ENCODE assay signal across 20 cellular contexts in the genomic region with DNA sequence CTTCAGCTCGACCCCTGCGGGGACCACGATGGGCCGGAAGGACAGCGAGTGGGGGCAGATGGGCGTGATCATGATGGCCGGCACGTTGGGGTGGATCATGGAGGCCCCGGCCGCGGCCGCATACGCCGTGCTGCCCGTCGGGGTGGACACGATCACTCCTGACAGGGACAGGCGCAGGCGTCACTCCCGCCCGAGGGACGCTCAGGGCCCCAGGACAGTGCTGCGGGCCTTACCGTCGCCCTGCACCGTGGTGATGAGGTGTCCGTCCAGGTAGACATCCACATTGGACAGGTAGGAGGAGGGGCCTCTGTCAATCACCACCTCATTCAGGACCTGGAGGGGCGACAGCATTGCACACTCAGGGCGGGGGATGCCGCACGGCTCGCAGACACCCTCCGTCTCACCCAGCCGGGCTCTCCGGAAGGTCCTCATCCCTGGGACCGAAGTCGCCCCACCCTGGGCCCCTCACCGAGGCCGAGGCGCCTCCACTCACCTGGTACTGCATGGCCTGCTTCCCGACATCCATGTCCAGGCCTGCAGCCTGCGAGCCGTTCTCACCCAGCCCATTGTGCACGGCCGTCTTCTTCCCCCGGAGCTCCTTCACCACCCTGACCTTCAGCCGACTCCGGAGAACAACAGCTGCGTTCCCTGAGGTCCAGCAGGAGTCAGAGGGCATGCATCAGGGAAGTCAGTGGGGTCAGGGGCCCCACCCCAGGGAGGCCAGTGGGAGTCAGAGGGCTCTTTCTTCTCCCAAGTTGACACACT.
"Had no signal": no experiment of that assay in that cellular context is flagged by ENCODE, and none has a peak within 500 bp of the region (broad histone marks: within the 10 kb centered on the region; RNA-seq: fewer than 3 reads in every experiment).

No MANE protein-coding gene starts in this region.

- H3K27ac Mint-ChIP-seq: activated CD4-positive, alpha-beta T cell treated with anti-CD3 and anti-CD28 coated beads, Interleukin-2, amount 10 ng/mL, durations not matched to agents 7 days and 5 days; activated CD8-positive, alpha-beta T cell treated with anti-CD3 and anti-CD28 coated beads, Interleukin-2, amount 10 ng/mL, durations not matched to agents 7 days and 5 days; activated naive CD8-positive, alpha-beta T cell treated with anti-CD3 and anti-CD28 coated beads for 36 hours; mesothelial cell of epicardium; stimulated activated effector memory CD8-positive, alpha-beta T cell treated with anti-CD3 and anti-CD28 coated beads, Interleukin-12 subunit alpha, Interleukin-12 subunit beta, amount 100 ng/mL, for 72 hours; T-cell; T-helper 2 cell treated with Interferon-gamma antibody and Interleukin-4, amounts not matched to agents 5 μg/mL and 100 μg/mL, for 36 hours had no signal

- DNase-seq: activated CD4-positive, alpha-beta T cell treated with anti-CD3 and anti-CD28 coated beads, Interleukin-2, amount 10 ng/mL, durations not matched to agents 7 days and 5 days; activated CD4-positive, CD25-positive, alpha-beta regulatory T cell treated with anti-CD3 and anti-CD28 coated beads, Interleukin-2, amount 50 U/mL, for 72 hours; activated CD8-positive, alpha-beta T cell treated with anti-CD3 and anti-CD28 coated beads, Interleukin-2, amount 10 ng/mL, durations not matched to agents 7 days and 5 days; activated naive CD8-positive, alpha-beta T cell treated with anti-CD3 and anti-CD28 coated beads for 36 hours; effector memory CD4-positive, alpha-beta T cell; naive thymus-derived CD8-positive, alpha-beta T cell; right cardiac atrium; stimulated activated CD4-positive, alpha-beta T cell treated with anti-CD3 and anti-CD28 coated beads, Interleukin-2, amount 100 ng/mL, for 24 hours; stimulated activated naive CD8-positive, alpha-beta T cell treated with anti-CD3 and anti-CD28 coated beads, Interleukin-15, amount 100 ng/mL, for 72 hours; T-cell; tibial artery; WERI-Rb-1 had no signal

- H3K27me3 Mint-ChIP-seq: activated CD4-positive, alpha-beta T cell treated with anti-CD3 and anti-CD28 coated beads, Interleukin-2, amount 10 ng/mL, durations not matched to agents 7 days and 5 days; activated naive CD8-positive, alpha-beta T cell treated with anti-CD3 and anti-CD28 coated beads for 36 hours; central memory CD8-positive, alpha-beta T cell; naive thymus-derived CD8-positive, alpha-beta T cell; stimulated activated naive CD8-positive, alpha-beta T cell treated with anti-CD3 and anti-CD28 coated beads, Interleukin-15, amount 100 ng/mL, for 72 hours; T-cell had no signal

- H3K9me3 Mint-ChIP-seq: activated CD4-positive, alpha-beta T cell treated with anti-CD3 and anti-CD28 coated beads, Interleukin-2, amount 10 ng/mL, durations not matched to agents 7 days and 5 days; activated naive CD8-positive, alpha-beta T cell treated with anti-CD3 and anti-CD28 coated beads for 36 hours; central memory CD8-positive, alpha-beta T cell; mesothelial cell of epicardium; naive thymus-derived CD8-positive, alpha-beta T cell; stimulated activated effector memory CD8-positive, alpha-beta T cell treated with anti-CD3 and anti-CD28 coated beads, Interleukin-12 subunit alpha, Interleukin-12 subunit beta, amount 100 ng/mL, for 72 hours; stimulated activated naive CD8-positive, alpha-beta T cell treated with anti-CD3 and anti-CD28 coated beads, Interleukin-15, amount 100 ng/mL, for 72 hours; T-cell; T-helper 2 cell treated with Interferon-gamma antibody and Interleukin-4, amounts not matched to agents 5 μg/mL and 100 μg/mL, for 36 hours had no signal

- H3K9me3 ChIP-seq: esophagus muscularis mucosa, gastrocnemius medialis, pancreas, tibial artery had no signal

- H3K27ac ChIP-seq: esophagus muscularis mucosa, pancreas, tibial artery, WERI-Rb-1 had no signal

- ATAC-seq: activated CD8-positive, alpha-beta T cell treated with anti-CD3 and anti-CD28 coated beads, Interleukin-2, amount 10 ng/mL, durations not matched to agents 7 days and 5 days; naive thymus-derived CD8-positive, alpha-beta T cell; pancreas; stimulated activated effector memory CD8-positive, alpha-beta T cell treated with anti-CD3 and anti-CD28 coated beads, Interleukin-12 subunit alpha, Interleukin-12 subunit beta, amount 100 ng/mL, for 72 hours; T-cell had no signal

- H3K4me3 Mint-ChIP-seq: activated CD4-positive, alpha-beta T cell treated with anti-CD3 and anti-CD28 coated beads, Interleukin-2, amount 10 ng/mL, durations not matched to agents 7 days and 5 days; activated CD8-positive, alpha-beta T cell treated with anti-CD3 and anti-CD28 coated beads, Interleukin-2, amount 10 ng/mL, durations not matched to agents 7 days and 5 days; activated naive CD8-positive, alpha-beta T cell treated with anti-CD3 and anti-CD28 coated beads for 36 hours; central memory CD8-positive, alpha-beta T cell; mesothelial cell of epicardium; naive thymus-derived CD8-positive, alpha-beta T cell; stimulated activated effector memory CD8-positive, alpha-beta T cell treated with anti-CD3 and anti-CD28 coated beads, Interleukin-12 subunit alpha, Interleukin-12 subunit beta, amount 100 ng/mL, for 72 hours; stimulated activated naive CD8-positive, alpha-beta T cell treated with anti-CD3 and anti-CD28 coated beads, Interleukin-15, amount 100 ng/mL, for 72 hours; T-cell; T-helper 2 cell treated with Interferon-gamma antibody and Interleukin-4, amounts not matched to agents 5 μg/mL and 100 μg/mL, for 36 hours had no signal

- H3K4me3 ChIP-seq: esophagus muscularis mucosa, gastrocnemius medialis, lung, pancreas, tibial artery had no signal

- H3K4me1 Mint-ChIP-seq: mesothelial cell of epicardium had no signal

- H3K27me3 ChIP-seq: esophagus muscularis mucosa, gastrocnemius medialis, pancreas, tibial artery had no signal
